20 cellular contexts compared by ENCODE assay signal in genomic region chr7:105130048-105130447, GRCh38.
A peak's percentile ranks its signal among the peaks of the same experiment; 100 is the strongest.
DNase-seq lines count a peak whose midpoint lies in the region; ATAC-seq and TF ChIP-seq lines count a peak whose summit lies in the region.
"Had no signal": no experiment of that assay in that cellular context is flagged by ENCODE, and none has a peak within 500 bp of the region (broad histone marks: within the 10 kb centered on the region; RNA-seq: fewer than 3 reads in every experiment).

No MANE protein-coding gene starts in this region.

- peak overlapping the region; percentile 47 to 72 for H3K27ac Mint-ChIP-seq in effector memory CD8-positive, alpha-beta T cell

- H3K36me3 Mint-ChIP-seq in effector memory CD8-positive, alpha-beta T cell (ENCODE audit: insufficient read depth) = peaks cover 36% of the 10 kb centered on the region

- no peak for DNase-seq in Right ventricle myocardium inferior (ENCODE audit: missing footprints)
- DNase-seq in right atrium auricular region (ENCODE audit: low spot score) = no peak
- no peak for DNase-seq in effector memory CD8-positive, alpha-beta T cell
- DNase-seq in myocyte (ENCODE audit: low read depth) = peak; percentile 58
- DNase-seq in ACHN = no peak
- DNase-seq in NCI-H2196 treated with DMSO at 0.1 percent for 48 hours (lab: John Stamatoyannopoulos, UW; ENCODE audit: unreplicated experiment) = no peak
- DNase-seq: Calu3; CD4-positive, CD25-positive, alpha-beta regulatory T cell; DMS79; Kasumi-1; NCI-H1417; NCI-H2029; NCI-H2171 treated with DMSO at 0.1 percent for 48 hours; NCI-H524; NK-92 treated with Interleukin-12 subunit alpha and Interleukin-12 subunit beta, amount 100 ng/mL, for 24 hours; PC-3 had no signal

- H3K4me3 ChIP-seq in right atrium auricular region = no peak overlapping the region
- H3K4me3 ChIP-seq: GM12878, HAP-1 had no signal

- H3K27me3 Mint-ChIP-seq in effector memory CD8-positive, alpha-beta T cell = no peaks in the 10 kb centered on the region
- H3K27me3 Mint-ChIP-seq: CD4-positive, CD25-positive, alpha-beta regulatory T cell had no signal

- H3K27ac ChIP-seq in right atrium auricular region (no peak overlapping the region), temporal lobe (ENCODE audit: low read depth, low read length) (peak overlapping the region; percentile 81)

- H3K9me3 Mint-ChIP-seq in effector memory CD8-positive, alpha-beta T cell = no peaks in the 10 kb centered on the region
- H3K9me3 Mint-ChIP-seq: CD4-positive, CD25-positive, alpha-beta regulatory T cell had no signal

- intact Hi-C loops in Right ventricle myocardium inferior (cut with DNase I) = no loop called here

- peak; percentile 67 for ATAC-seq in Right ventricle myocardium inferior
- ATAC-seq in effector memory CD8-positive, alpha-beta T cell (replicated peaks) = no peak
- no peak for ATAC-seq in HG03095 (IDR thresholded peaks at IDR 0.05; ENCODE audit: unreplicated experiment)
- ATAC-seq: GM12878, PC-3 had no signal

- H3K4me1 Mint-ChIP-seq in effector memory CD8-positive, alpha-beta T cell (ENCODE audit: low read depth in 2 of 2) = peaks cover 16 to 25% of the 10 kb centered on the region in 2 donors

- H3K4me1 ChIP-seq in right atrium auricular region = peaks cover 0 to 9% of the 10 kb centered on the region in 2 donors
- H3K4me1 ChIP-seq: HAP-1 had no signal

- in situ Hi-C loops in ACHN (cut with HindIII; ENCODE audit: low pct_ligation_motif_present, low pct_unique_long_range_greater_than_20kb, low sequenced_read_pairs) = no loop called here

- H3K36me3 ChIP-seq in right atrium auricular region = peaks cover 16% of the 10 kb centered on the region

- no peak overlapping the region for H3K4me3 Mint-ChIP-seq in effector memory CD8-positive, alpha-beta T cell
- H3K4me3 Mint-ChIP-seq: CD4-positive, CD25-positive, alpha-beta regulatory T cell had no signal

- H3K27me3 ChIP-seq in right atrium auricular region = no peaks in the 10 kb centered on the region

- H3K9me3 ChIP-seq in right atrium auricular region = no peaks in the 10 kb centered on the region
- H3K9me3 ChIP-seq: HAP-1 had no signal

- TF ChIP-seq CTCF in right atrium auricular region (IDR thresholded peaks at IDR 0.05) = no peak
